In the genomic region with DNA sequence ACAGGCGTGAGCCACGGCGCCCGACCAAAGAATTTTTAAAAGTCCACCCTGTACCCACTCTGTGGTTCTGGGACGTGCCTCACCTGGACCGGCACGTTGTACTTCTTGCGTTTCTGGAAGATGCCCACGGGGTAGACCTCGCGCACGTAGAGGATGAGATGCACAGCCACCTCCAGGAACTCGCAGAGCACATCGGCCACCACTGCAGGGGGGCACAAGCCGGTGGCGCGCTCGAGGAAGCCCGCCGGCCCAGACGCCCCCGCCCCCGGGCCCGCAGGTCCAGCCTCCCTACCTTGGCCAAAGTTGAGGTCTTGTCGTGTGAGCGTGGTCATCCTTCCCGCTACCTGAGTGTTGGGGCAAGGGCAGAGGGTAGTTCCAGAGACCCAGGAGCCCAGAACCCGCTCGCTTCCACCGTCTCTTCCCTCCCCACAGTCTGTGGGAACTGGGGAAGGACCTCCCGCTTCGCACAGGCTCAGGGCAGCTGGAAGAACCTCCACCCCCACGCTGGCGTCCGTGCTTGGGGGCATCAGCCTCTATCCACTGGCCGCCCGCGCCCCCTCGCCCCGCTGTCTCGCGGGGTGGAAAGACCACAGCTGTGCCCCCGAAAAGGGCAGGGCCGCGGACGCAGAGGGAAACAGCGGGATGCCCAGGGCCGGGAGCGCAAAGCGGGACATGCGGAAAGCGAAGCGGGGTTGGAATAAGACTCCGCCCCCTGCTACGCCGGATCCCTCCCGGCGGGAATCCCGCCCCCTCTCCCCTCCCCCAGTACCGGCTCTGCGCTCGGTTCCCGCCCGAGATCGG, we compare ENCODE assay signal across 8 cellular contexts. TPM values are rescaled to one million over a fixed set of nuclear protein-coding genes. Genes with fewer than 3 reads are reported as not detected.
DNase-seq lines count a peak whose midpoint lies in the region; ATAC-seq and TF ChIP-seq lines count a peak whose summit lies in the region.

No MANE protein-coding gene starts in this region.

- H3K4me3 Mint-ChIP-seq in activated T-cell treated with anti-CD3 and anti-CD28 coated beads, Interleukin-2, amount 50 U/mL, for 72 hours: peak overlapping the region; percentile 92 to 94

- peaks cover 15% of the 10 kb centered on the region for H3K4me1 Mint-ChIP-seq in activated T-cell treated with anti-CD3 and anti-CD28 coated beads, Interleukin-2, amount 50 U/mL, for 72 hours (ENCODE audit: low read depth)

- H3K9me3 ChIP-seq in BE2C (no peaks in the 10 kb centered on the region), gastrocnemius medialis (no peaks in the 10 kb centered on the region)

- DNase-seq in BE2C: no peak
- peak; percentile 45 for DNase-seq in GM19238 (ENCODE audit: insufficient read length, low spot score)
- no peak for DNase-seq in activated T-cell treated with anti-CD3 and anti-CD28 coated beads, Interleukin-2, amount 50 U/mL, for 72 hours
- no peak for DNase-seq in left ventricle myocardium superior
- DNase-seq in gastrocnemius medialis: no peak
- no peak for DNase-seq in NCI-H1694 treated with DMSO at 0.1 percent for 48 hours (lab: John Stamatoyannopoulos, UW)
- DNase-seq in NCI-H1105 (lab: John Stamatoyannopoulos, UW): no peak

- H3K36me3 Mint-ChIP-seq in activated T-cell treated with anti-CD3 and anti-CD28 coated beads, Interleukin-2, amount 50 U/mL, for 72 hours (ENCODE audit: insufficient read depth in 2 of 2): peaks cover 0 to 3% of the 10 kb centered on the region in 2 donors

- H3K27ac ChIP-seq in gastrocnemius medialis: peak overlapping the region; percentile 73 to 86 (median 82)

- H3K27me3 Mint-ChIP-seq in activated T-cell treated with anti-CD3 and anti-CD28 coated beads, Interleukin-2, amount 50 U/mL, for 72 hours (ENCODE audit: low read depth): no peaks in the 10 kb centered on the region

- no peaks in the 10 kb centered on the region for H3K27me3 ChIP-seq in BE2C
- H3K27me3 ChIP-seq in gastrocnemius medialis: no peaks in the 10 kb centered on the region

- in situ Hi-C loops in gastrocnemius medialis (cut with MboI; ENCODE audit: low sequenced_read_pairs in 4 of 4): no loop called here

- peak overlapping the region; percentile 68 for H3K4me3 ChIP-seq in BE2C (ENCODE audit: low read depth, low read length)
- peak overlapping the region; percentile 69 to 91 (median 88) for H3K4me3 ChIP-seq in gastrocnemius medialis

- H3K9me3 Mint-ChIP-seq in activated T-cell treated with anti-CD3 and anti-CD28 coated beads, Interleukin-2, amount 50 U/mL, for 72 hours: no peaks in the 10 kb centered on the region

- no peak for TF ChIP-seq CTCF in BE2C (IDR thresholded peaks at IDR 0.05; ENCODE audit: low read depth, low read length)
- no peak for TF ChIP-seq CTCF in gastrocnemius medialis (IDR thresholded peaks at IDR 0.05 in 4 of 5, conservative IDR thresholded peaks at IDR 0.05 in 1 of 5)

- no peak for TF ChIP-seq POLR2A in gastrocnemius medialis (IDR thresholded peaks at IDR 0.05)

- intact Hi-C loops in left ventricle myocardium superior (cut with micrococcal nuclease) (no loop called here), gastrocnemius medialis (cut with DNase I; ENCODE audit: low total_unique reads) (loop anchor here (2.0 to 5.0 kb wide), 3 partner anchors 16 to 408 kb away; partner anchors contain the start of genes FBXO6 and UBIAD1)

- no peak overlapping the region for H3K27ac Mint-ChIP-seq in activated T-cell treated with anti-CD3 and anti-CD28 coated beads, Interleukin-2, amount 50 U/mL, for 72 hours

- H3K36me3 ChIP-seq in BE2C: no peaks in the 10 kb centered on the region
- H3K36me3 ChIP-seq in gastrocnemius medialis: peaks cover 0 to 8% of the 10 kb centered on the region in 2 donors

- peak; percentile 25 for ATAC-seq in HG03378 (IDR thresholded peaks at IDR 0.05; ENCODE audit: unreplicated experiment)
- ATAC-seq in activated T-cell treated with anti-CD3 and anti-CD28 coated beads, Interleukin-2, amount 50 U/mL, for 72 hours (replicated peaks in 1 of 2): peak; percentile 22 to 25
- ATAC-seq in left ventricle myocardium superior: peak; percentile 39
- ATAC-seq in gastrocnemius medialis: peak; percentile 50 to 78

- H3K4me1 ChIP-seq in BE2C: 0 out of 2 replicates have a peak, but pooled peaks cover 3% of the 10 kb centered on the region
- H3K4me1 ChIP-seq in gastrocnemius medialis: peaks cover 3 to 10% of the 10 kb centered on the region in 2 donors

RNA-seq across cellular contexts. Expression of gene MAD2L2, which starts 0.5 kb away (rescaled TPM):
- 84.5 TPM for polyA plus RNA-seq in BE2C (2012; ENCODE audit: insufficient read depth, insufficient read length, low read depth)
- 10 to 100 TPM; 76.5 to 78.7 TPM for total RNA-seq in activated T-cell treated with anti-CD3 and anti-CD28 coated beads, Interleukin-2, amount 50 U/mL, for 72 hours
- 21.8 TPM for total RNA-seq in left ventricle myocardium superior
- 10 to 100 TPM; 41.2 to 57.4 (median 46.9) TPM for total RNA-seq in gastrocnemius medialis

RNA-seq across cellular contexts. Expression of gene DRAXIN, which starts 11.0 kb away (rescaled TPM):
- 0.09 TPM for polyA plus RNA-seq in BE2C (2012; ENCODE audit: insufficient read depth, insufficient read length, low read depth)
- total RNA-seq in activated T-cell treated with anti-CD3 and anti-CD28 coated beads, Interleukin-2, amount 50 U/mL, for 72 hours: under 1 TPM; 0.12 to 0.30 TPM
- total RNA-seq in left ventricle myocardium superior: 0.05 TPM
- not detected for total RNA-seq in gastrocnemius medialis

RNA-seq across cellular contexts. Expression of gene FBXO6, which starts 16.5 kb away (rescaled TPM):
- polyA plus RNA-seq in BE2C (2012; ENCODE audit: insufficient read depth, insufficient read length, low read depth): 2.1 TPM
- 10 to 100 TPM; 10.9 to 11.3 TPM for total RNA-seq in activated T-cell treated with anti-CD3 and anti-CD28 coated beads, Interleukin-2, amount 50 U/mL, for 72 hours
- total RNA-seq in left ventricle myocardium superior (11.1 TPM), gastrocnemius medialis (10 to 100 TPM; 15.7 to 34.4 (median 25.5) TPM)

RNA-seq across cellular contexts. Expression of gene FBXO44, which starts 25.8 kb away (rescaled TPM):
- polyA plus RNA-seq in BE2C (2012; ENCODE audit: insufficient read depth, insufficient read length, low read depth): 30.0 TPM
- 10 to 100 TPM; 24.8 to 30.3 TPM for total RNA-seq in activated T-cell treated with anti-CD3 and anti-CD28 coated beads, Interleukin-2, amount 50 U/mL, for 72 hours
- total RNA-seq in left ventricle myocardium superior (20.4 TPM), gastrocnemius medialis (1 to 10 TPM; 1.7 to 9.4 (median 5.4) TPM)

RNA-seq across cellular contexts. Expression of gene FBXO2, which starts 26.2 kb away (rescaled TPM):
- 0.74 TPM for polyA plus RNA-seq in BE2C (2012; ENCODE audit: insufficient read depth, insufficient read length, low read depth)
- 1 to 10 TPM; 1.9 to 3.9 TPM for total RNA-seq in activated T-cell treated with anti-CD3 and anti-CD28 coated beads, Interleukin-2, amount 50 U/mL, for 72 hours
- total RNA-seq in left ventricle myocardium superior (3.9 TPM), gastrocnemius medialis (10 to 100 TPM in 1 of 4 donors, 1 to 10 TPM in 3; 2.0 to 20.8 (median 4.8) TPM)
